Comparison of ENCODE assay signal across 19 cellular contexts in genomic region chr2:184532541-184532940, GRCh38.
"Had no signal": no experiment of that assay in that cellular context is flagged by ENCODE, and none has a peak within 500 bp of the region (broad histone marks: within the 10 kb centered on the region; RNA-seq: fewer than 3 reads in every experiment).

No MANE protein-coding gene starts in this region.

- H3K36me3 ChIP-seq: colonic mucosa, esophagus muscularis mucosa, lower lobe of right lung, pancreas, sigmoid colon, suprapubic skin, transverse colon, upper lobe of right lung, uterus had no signal

- H3K4me3 ChIP-seq: colonic mucosa, esophagus muscularis mucosa, lower lobe of right lung, pancreas, sigmoid colon, skin epidermis, suprapubic skin, transverse colon, upper lobe of right lung, uterus had no signal

- H3K27ac ChIP-seq: colonic mucosa, esophagus muscularis mucosa, lower lobe of right lung, pancreas, sigmoid colon, skin epidermis, suprapubic skin, transverse colon, upper lobe of right lung, uterus had no signal

- H3K4me1 ChIP-seq: colonic mucosa, lower lobe of right lung, pancreas, sigmoid colon, suprapubic skin, transverse colon, upper lobe of right lung, uterus had no signal

- H3K9me3 ChIP-seq: colonic mucosa, pancreas, uterus had no signal

- DNase-seq: colonic mucosa; dermis blood vessel endothelial cell; effector memory CD4-positive, alpha-beta T cell; hypothalamus; left ventricle myocardium superior; lower lobe of right lung; natural killer cell; pancreas; retina; sigmoid colon; stimulated activated CD4-positive, alpha-beta T cell treated with anti-CD3 and anti-CD28 coated beads, Interleukin-15, amount 100 ng/mL, for 24 hours; stimulated activated CD4-positive, alpha-beta T cell treated with anti-CD3 and anti-CD28 coated beads, Interleukin-2, amount 100 ng/mL, for 48 hours; stimulated activated naive B cell treated with anti-CD40 and anti-IgM and Interleukin-4, amounts not matched to agents 10 μg/mL and 1 μg/mL and 100 μg/mL, for 72 hours; transverse colon; upper lobe of right lung; uterus had no signal

- ATAC-seq: left ventricle myocardium superior; lower lobe of right lung; natural killer cell; pancreas; stimulated activated naive B cell treated with anti-CD40 and anti-IgM and Interleukin-4, amounts not matched to agents 10 μg/mL and 1 μg/mL and 100 μg/mL, for 72 hours; upper lobe of right lung had no signal

- H3K27me3 ChIP-seq: colonic mucosa, esophagus muscularis mucosa, pancreas, sigmoid colon, suprapubic skin, transverse colon, upper lobe of right lung, uterus had no signal
